ENCODE assay signal across 19 cellular contexts in the genomic region with DNA sequence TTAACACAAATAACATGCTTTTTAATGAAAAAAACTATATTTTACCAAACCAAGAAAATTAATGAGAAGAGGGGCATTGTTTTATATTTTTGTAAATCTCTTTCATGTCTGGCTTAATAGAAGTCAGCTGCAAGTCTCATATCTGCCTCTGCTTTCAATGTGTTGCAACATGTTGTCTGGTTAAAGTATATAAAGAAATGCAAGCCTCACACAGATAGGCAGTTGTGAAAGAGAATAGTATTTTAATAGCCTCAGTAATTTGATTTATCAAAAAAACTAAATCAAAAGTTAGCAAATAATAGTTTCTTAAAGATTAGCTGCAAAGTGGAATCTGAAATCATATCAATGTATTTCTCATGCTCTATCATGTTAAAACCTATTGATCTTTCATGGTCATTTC.
"Had no signal": no experiment of that assay in that cellular context is flagged by ENCODE, and none has a peak within 500 bp of the region (broad histone marks: within the 10 kb centered on the region; RNA-seq: fewer than 3 reads in every experiment).

No MANE protein-coding gene starts in this region.

- ATAC-seq: activated naive CD4-positive, alpha-beta T cell treated with anti-CD3 and anti-CD28 coated beads, Interleukin-2, amount 50 U/mL, for 72 hours; activated T-cell treated with anti-CD3 and anti-CD28 coated beads, Interleukin-2, amount 50 U/mL, for 72 hours; left ventricle myocardium superior; naive thymus-derived CD8-positive, alpha-beta T cell; stimulated activated naive B cell treated with anti-CD40 and anti-IgM and Interleukin-4, amounts not matched to agents 10 μg/mL and 1 μg/mL and 100 μg/mL, for 72 hours had no signal

- H2AFZ ChIP-seq: parathyroid adenoma had no signal

- H3K9me3 ChIP-seq: neutrophil, thyroid gland had no signal

- H3K36me3 ChIP-seq: neutrophil, thyroid gland had no signal

- H3K27ac ChIP-seq: epithelial cell of prostate, neutrophil, parathyroid adenoma, thyroid gland had no signal

- DNase-seq: activated B cell treated with CpG ODN at 0.5 μM for 24 hours; activated CD4-positive, alpha-beta T cell treated with anti-CD3 and anti-CD28 coated beads, Interleukin-2, amount 10 ng/mL, durations not matched to agents 24 days and 14 days; activated CD8-positive, alpha-beta memory T cell treated with anti-CD3 and anti-CD28 coated beads, Interleukin-2, amount 50 U/mL, for 48 hours; activated gamma-delta T cell; activated T-cell treated with anti-CD3 and anti-CD28 coated beads, Interleukin-2, amount 50 U/mL, for 72 hours; amygdala; dermis blood vessel endothelial cell; glutamatergic neuron; kidney glomerular epithelial cell; left ventricle myocardium superior; naive thymus-derived CD8-positive, alpha-beta T cell; stimulated activated CD4-positive, alpha-beta T cell treated with anti-CD3 and anti-CD28 coated beads, Interleukin-4, amount 100 ng/mL, for 1 hour; stimulated activated naive B cell treated with anti-CD40 and anti-IgM and Interleukin-4, amounts not matched to agents 10 μg/mL and 1 μg/mL and 100 μg/mL, for 72 hours; T-helper 2 cell; thyroid gland had no signal

- H3K27me3 ChIP-seq: neutrophil, thyroid gland had no signal

- H3K9ac ChIP-seq: parathyroid adenoma had no signal

- H3K4me3 ChIP-seq: thyroid gland had no signal

- H3K79me2 ChIP-seq: parathyroid adenoma had no signal
